ENCODE assay signal across 10 cellular contexts in genomic region chr2:37786854-37787253, GRCh38.
DNase-seq lines count a peak whose midpoint lies in the region; ATAC-seq and TF ChIP-seq lines count a peak whose summit lies in the region.
"Had no signal": no experiment of that assay in that cellular context is flagged by ENCODE, and none has a peak within 500 bp of the region (broad histone marks: within the 10 kb centered on the region; RNA-seq: fewer than 3 reads in every experiment).

No MANE protein-coding gene starts in this region.

- H3K27ac ChIP-seq in SJCRH30 (peak overlapping the region; percentile 97), mucosa of rectum (ENCODE audit: low read depth in 2 of 2, low read length in 2 of 2) (peak overlapping the region; percentile 48 to 50), spleen (no peak overlapping the region)

- DNase-seq in DMS53 (lab: John Stamatoyannopoulos, UW) (peak; percentile 97), NCI-H187 treated with DMSO at 0.1 percent for 48 hours (lab: John Stamatoyannopoulos, UW) (peak; percentile 91), SJCRH30 (peak; percentile 99 to 100), OCI-M2 (lab: John Stamatoyannopoulos, UW; ENCODE audit: unreplicated experiment) (no peak), pons (ENCODE audit: low spot score) (no peak), spleen (no peak)
- DNase-seq: activated CD4-positive, alpha-beta memory T cell treated with anti-CD3 and anti-CD28 coated beads for 36 hours; activated naive CD8-positive, alpha-beta T cell treated with anti-CD3 and anti-CD28 coated beads, Interleukin-2, amount 50 U/mL, for 24 hours had no signal

- H3K9me3 ChIP-seq in SJCRH30 (replicated peaks) = peaks cover 42% of the 10 kb centered on the region
- peaks cover 0 to 7% of the 10 kb centered on the region in 2 donors for H3K9me3 ChIP-seq in mucosa of rectum (ENCODE audit: control insufficient read depth in 2 of 2, low read length in 2 of 2)
- peaks cover 0 to 27% (median 18%) of the 10 kb centered on the region in 8 donors for H3K9me3 ChIP-seq in spleen

- no peak overlapping the region for H3K4me3 ChIP-seq in SJCRH30
- H3K4me3 ChIP-seq in mucosa of rectum (ENCODE audit: low read length in 2 of 2) = peak overlapping the region in 1 of 2 donors; percentile 59
- H3K4me3 ChIP-seq in spleen = no peak overlapping the region

- peaks cover 57% of the 10 kb centered on the region for H3K4me1 ChIP-seq in SJCRH30
- peaks cover 6 to 14% of the 10 kb centered on the region in 2 donors for H3K4me1 ChIP-seq in mucosa of rectum (ENCODE audit: control insufficient read depth in 2 of 2, insufficient read depth in 2 of 2, low read length in 2 of 2)
- H3K4me1 ChIP-seq in spleen = peaks cover 0 to 8% (median 0%) of the 10 kb centered on the region in 6 donors

- intact Hi-C loops in spleen (cut with DNase I; ENCODE audit: low total_unique reads) = no loop called here

- no peak for TF ChIP-seq POLR2A in spleen (IDR thresholded peaks at IDR 0.05)

- WGBS in spleen, 5 donors = 71 to 87% (median 77%) methylated on average over 5 of the region's 5 CpGs

- no peak for ATAC-seq in HG02588 (IDR thresholded peaks at IDR 0.05; ENCODE audit: unreplicated experiment)
- ATAC-seq: activated naive CD8-positive, alpha-beta T cell treated with anti-CD3 and anti-CD28 coated beads, Interleukin-2, amount 50 U/mL, for 24 hours had no signal

- no peaks in the 10 kb centered on the region for H3K36me3 ChIP-seq in SJCRH30
- H3K36me3 ChIP-seq in mucosa of rectum (ENCODE audit: control insufficient read depth in 2 of 2, insufficient read depth in 2 of 2, low read length in 2 of 2) = no peaks in the 10 kb centered on the region
- H3K36me3 ChIP-seq in spleen = no peaks in the 10 kb centered on the region

- H3K9ac ChIP-seq in mucosa of rectum (ENCODE audit: low read depth in 1 of 2, low read length in 2 of 2) = no peak overlapping the region

- no peak for TF ChIP-seq CTCF in spleen (IDR thresholded peaks at IDR 0.05 in 8 of 11, conservative IDR thresholded peaks at IDR 0.05 in 3 of 11)

- H3K27me3 ChIP-seq in SJCRH30 = no peaks in the 10 kb centered on the region
- H3K27me3 ChIP-seq in mucosa of rectum (ENCODE audit: control insufficient read depth in 2 of 2, insufficient read depth in 2 of 2, low read length in 2 of 2) = no peaks in the 10 kb centered on the region
- H3K27me3 ChIP-seq in spleen (replicated peaks in 1 of 7) = no peaks in the 10 kb centered on the region

Comparison
In these comparisons a context has a peak if more than half of its experiments do, and no peak if none do; other contexts are left out.
1. DNase-seq: peak in DMS53 (single experiment), NCI-H187 treated with DMSO at 0.1 percent for 48 hours (single experiment) and SJCRH30 (2 of 2); none in OCI-M2 (single experiment), pons (single experiment) and spleen (single experiment).
2. H3K27ac ChIP-seq: peak in SJCRH30 (single experiment) and mucosa of rectum (2 of 2); none in spleen (0 of 8).